ENCODE assay signal across 24 cellular contexts in the genomic region with DNA sequence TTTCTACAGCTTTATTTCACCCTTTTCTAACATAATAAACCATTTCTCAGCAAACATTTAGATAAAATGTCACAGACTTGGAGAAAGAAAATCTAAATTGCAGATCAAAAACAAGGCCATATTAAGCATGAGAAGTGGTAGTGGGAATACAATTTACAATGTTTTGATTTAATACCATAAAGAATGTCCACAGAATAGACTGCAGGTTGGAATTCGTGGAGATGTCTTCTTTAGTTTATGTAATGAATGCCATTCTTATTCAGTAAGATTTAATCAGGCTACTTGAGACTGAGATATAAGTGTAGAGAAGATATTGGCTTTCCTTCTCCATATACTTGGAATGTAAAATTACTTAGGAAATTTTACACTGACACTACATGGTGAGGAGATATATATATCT.
"Had no signal": no experiment of that assay in that cellular context is flagged by ENCODE, and none has a peak within 500 bp of the region (broad histone marks: within the 10 kb centered on the region; RNA-seq: fewer than 3 reads in every experiment).

No MANE protein-coding gene starts in this region.

- H3K4me1 ChIP-seq: psoas muscle, right lobe of liver, spleen, testis had no signal

- H3K27me3 Mint-ChIP-seq: naive thymus-derived CD4-positive, alpha-beta T cell; stimulated activated memory B cell treated with anti-CD40 and anti-IgM and Interleukin-4, amounts not matched to agents 10 μg/mL and 1 μg/mL and 100 μg/mL, for 72 hours; stimulated activated naive CD8-positive, alpha-beta T cell treated with anti-CD3 and anti-CD28 coated beads, Interleukin-15, Interleukin-2, amounts not matched to agents 100 ng/mL and 50 ng/mL, for 24 hours had no signal

- H3K4me3 Mint-ChIP-seq: immature natural killer cell; naive thymus-derived CD4-positive, alpha-beta T cell; nephron progenitor cell; stimulated activated memory B cell treated with anti-CD40 and anti-IgM and Interleukin-4, amounts not matched to agents 10 μg/mL and 1 μg/mL and 100 μg/mL, for 72 hours; stimulated activated naive CD8-positive, alpha-beta T cell treated with anti-CD3 and anti-CD28 coated beads, Interleukin-15, Interleukin-2, amounts not matched to agents 100 ng/mL and 50 ng/mL, for 24 hours had no signal

- H3K4me3 ChIP-seq: dorsolateral prefrontal cortex, gastroesophageal sphincter, lung, psoas muscle, right lobe of liver, spleen, testis, tibial nerve had no signal

- H3K27ac ChIP-seq: dorsolateral prefrontal cortex, gastroesophageal sphincter, psoas muscle, right lobe of liver, spleen, testis, tibial nerve had no signal

- H3K36me3 ChIP-seq: gastroesophageal sphincter, right lobe of liver, spleen, tibial nerve had no signal

- DNase-seq: cortex of kidney; dorsolateral prefrontal cortex; effector CD8-positive, alpha-beta T cell; immature natural killer cell; kidney; left cardiac atrium; left ventricle myocardium superior; mesenchymal stem cell; naive thymus-derived CD4-positive, alpha-beta T cell; nephron progenitor cell; psoas muscle; retina; right lobe of liver; spleen; stimulated activated CD4-positive, alpha-beta T cell treated with anti-CD3 and anti-CD28 coated beads, Interleukin-15, amount 100 ng/mL, for 24 hours; stimulated activated CD4-positive, alpha-beta T cell treated with anti-CD3 and anti-CD28 coated beads, Interleukin-1b, Interleukin-23, amount 100 ng/mL, for 48 hours; stimulated activated CD4-positive, alpha-beta T cell treated with anti-CD3 and anti-CD28 coated beads, Interleukin-4, amount 100 ng/mL, for 24 hours; testis had no signal

- H3K36me3 Mint-ChIP-seq: immature natural killer cell; stimulated activated memory B cell treated with anti-CD40 and anti-IgM and Interleukin-4, amounts not matched to agents 10 μg/mL and 1 μg/mL and 100 μg/mL, for 72 hours had no signal

- ATAC-seq: esophagus mucosa; gastroesophageal sphincter; left cardiac atrium; left ventricle myocardium superior; naive thymus-derived CD4-positive, alpha-beta T cell; right lobe of liver; stimulated activated memory B cell treated with anti-CD40 and anti-IgM and Interleukin-4, amounts not matched to agents 10 μg/mL and 1 μg/mL and 100 μg/mL, for 72 hours had no signal

- H3K4me1 Mint-ChIP-seq: immature natural killer cell; naive thymus-derived CD4-positive, alpha-beta T cell; stimulated activated memory B cell treated with anti-CD40 and anti-IgM and Interleukin-4, amounts not matched to agents 10 μg/mL and 1 μg/mL and 100 μg/mL, for 72 hours had no signal

- H3K27ac Mint-ChIP-seq: immature natural killer cell; naive thymus-derived CD4-positive, alpha-beta T cell; nephron progenitor cell; stimulated activated memory B cell treated with anti-CD40 and anti-IgM and Interleukin-4, amounts not matched to agents 10 μg/mL and 1 μg/mL and 100 μg/mL, for 72 hours; stimulated activated naive CD8-positive, alpha-beta T cell treated with anti-CD3 and anti-CD28 coated beads, Interleukin-15, Interleukin-2, amounts not matched to agents 100 ng/mL and 50 ng/mL, for 24 hours had no signal

- H3K27me3 ChIP-seq: dorsolateral prefrontal cortex, gastroesophageal sphincter, right lobe of liver, spleen, testis, tibial nerve had no signal

- H3K9me3 ChIP-seq: psoas muscle, right lobe of liver, testis had no signal
